ENCODE assay signal across 19 cellular contexts in the genomic region with DNA sequence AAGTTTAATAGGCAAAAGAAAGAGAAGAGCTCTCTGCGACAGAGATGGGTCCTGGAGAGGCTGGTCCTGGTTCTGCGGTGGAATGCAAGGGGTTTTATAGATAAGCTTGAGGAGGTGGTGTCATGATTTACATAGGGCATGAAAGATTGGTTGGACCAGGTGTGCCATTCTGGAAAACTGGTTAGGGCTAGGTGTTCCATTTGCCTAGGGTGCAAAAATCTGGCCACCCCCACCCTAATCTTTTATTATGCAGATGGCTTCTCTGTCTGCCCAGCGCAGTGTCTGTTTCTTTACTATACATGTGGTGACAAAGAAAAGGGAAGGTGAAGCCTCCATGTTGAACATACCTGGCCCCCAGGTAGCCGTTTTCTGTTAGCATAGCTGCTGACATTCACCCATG.
A peak's percentile ranks its signal among the peaks of the same experiment; 100 is the strongest.
DNase-seq lines count a peak whose midpoint lies in the region; ATAC-seq and TF ChIP-seq lines count a peak whose summit lies in the region.
"Had no signal": no experiment of that assay in that cellular context is flagged by ENCODE, and none has a peak within 500 bp of the region (broad histone marks: within the 10 kb centered on the region; RNA-seq: fewer than 3 reads in every experiment).

No MANE protein-coding gene starts in this region.

- no peaks in the 10 kb centered on the region for H3K36me3 ChIP-seq in iPS-18a (ENCODE audit: control insufficient read depth, low read depth, low read length)
- no peaks in the 10 kb centered on the region for H3K36me3 ChIP-seq in left lung
- H3K36me3 ChIP-seq: SJCRH30 had no signal

- H3K4me1 ChIP-seq in iPS-18a (ENCODE audit: control insufficient read depth, low read depth, low read length): peaks cover 46% of the 10 kb centered on the region
- peaks cover 0 to 8% of the 10 kb centered on the region in 2 donors for H3K4me1 ChIP-seq in left lung
- H3K4me1 ChIP-seq: SJCRH30 had no signal

- TF ChIP-seq CTCF in GM10248 (IDR thresholded peaks at IDR 0.05; ENCODE audit: control extremely low read depth, extremely low read depth, low read depth, missing control alignments): no peak
- no peak for TF ChIP-seq CTCF in left lung (IDR thresholded peaks at IDR 0.05)

- no peaks in the 10 kb centered on the region for H3K27me3 ChIP-seq in iPS-18a (ENCODE audit: control insufficient read depth, insufficient read depth, low read length)
- no peaks in the 10 kb centered on the region for H3K27me3 ChIP-seq in left lung
- H3K27me3 ChIP-seq: SJCRH30 had no signal

- CTCF ChIA-PET in GM10248 (lab: Yijun Ruan, JAX): interaction anchor here (1.2 kb wide), 1 partner anchor 36 kb away, joined by 3 read pairs; no protein-coding TSS in a partner anchor

- H3K9ac ChIP-seq in iPS-18a (ENCODE audit: low read length): peak overlapping the region; percentile 32
- H3K9ac ChIP-seq: GM23248, KMS-11 had no signal

- no peak for ATAC-seq in left lung
- ATAC-seq: Panc1 had no signal

- H3K27ac ChIP-seq in iPS-18a (ENCODE audit: low read length) (peak overlapping the region; percentile 33), left lung (no peak overlapping the region)
- H3K27ac ChIP-seq: GM23248, KMS-11, SJCRH30 had no signal

- H3K4me3 ChIP-seq in iPS-18a (ENCODE audit: low read length) (peak overlapping the region; percentile 26), left lung (no peak overlapping the region)
- H3K4me3 ChIP-seq: GM23248, SJCRH30 had no signal

- intact Hi-C loops in left lung (cut with DNase I): no loop called here

- H3K9me3 ChIP-seq in iPS-18a (ENCODE audit: control insufficient read depth, low read depth, low read length) (peaks cover 14% of the 10 kb centered on the region), left lung (peaks cover 0 to 18% of the 10 kb centered on the region in 2 donors)

- POLR2A ChIA-PET in GM10248 (lab: Yijun Ruan, JAX): no interaction called here

- peak; percentile 7 for DNase-seq in NCI-H345 (lab: John Stamatoyannopoulos, UW)
- no peak for DNase-seq in NCI-H345 treated with DMSO at 0.1 percent for 48 hours (lab: John Stamatoyannopoulos, UW; ENCODE audit: unreplicated experiment)
- peak; percentile 89 for DNase-seq in NCI-H69 (lab: John Stamatoyannopoulos, UW)
- DNase-seq in GM10248 (ENCODE audit: extremely low spot score): no peak
- no peak for DNase-seq in NCI-H187 treated with DMSO at 0.1 percent for 48 hours (lab: John Stamatoyannopoulos, UW)
- DNase-seq in left lung: no peak
- no peak for DNase-seq in central memory CD4-positive, alpha-beta T cell
- DNase-seq: 8988T, DMS 273 treated with DMSO at 0.1 percent for 48 hours, DND-41, GDM1, GM23248, NCI-H1048, NCI-H1436, NCI-H226, SJCRH30 had no signal

Comparison
In these comparisons a context has a peak if more than half of its experiments do, and no peak if none do; other contexts are left out.
1. DNase-seq: peak in NCI-H345 (single experiment) and NCI-H69 (single experiment); none in NCI-H345 treated with DMSO at 0.1 percent for 48 hours (single experiment), GM10248 (single experiment), NCI-H187 treated with DMSO at 0.1 percent for 48 hours (single experiment), left lung (0 of 2) and central memory CD4-positive, alpha-beta T cell (single experiment).